ENCODE assay signal across 1 cellular context in the genomic region with DNA sequence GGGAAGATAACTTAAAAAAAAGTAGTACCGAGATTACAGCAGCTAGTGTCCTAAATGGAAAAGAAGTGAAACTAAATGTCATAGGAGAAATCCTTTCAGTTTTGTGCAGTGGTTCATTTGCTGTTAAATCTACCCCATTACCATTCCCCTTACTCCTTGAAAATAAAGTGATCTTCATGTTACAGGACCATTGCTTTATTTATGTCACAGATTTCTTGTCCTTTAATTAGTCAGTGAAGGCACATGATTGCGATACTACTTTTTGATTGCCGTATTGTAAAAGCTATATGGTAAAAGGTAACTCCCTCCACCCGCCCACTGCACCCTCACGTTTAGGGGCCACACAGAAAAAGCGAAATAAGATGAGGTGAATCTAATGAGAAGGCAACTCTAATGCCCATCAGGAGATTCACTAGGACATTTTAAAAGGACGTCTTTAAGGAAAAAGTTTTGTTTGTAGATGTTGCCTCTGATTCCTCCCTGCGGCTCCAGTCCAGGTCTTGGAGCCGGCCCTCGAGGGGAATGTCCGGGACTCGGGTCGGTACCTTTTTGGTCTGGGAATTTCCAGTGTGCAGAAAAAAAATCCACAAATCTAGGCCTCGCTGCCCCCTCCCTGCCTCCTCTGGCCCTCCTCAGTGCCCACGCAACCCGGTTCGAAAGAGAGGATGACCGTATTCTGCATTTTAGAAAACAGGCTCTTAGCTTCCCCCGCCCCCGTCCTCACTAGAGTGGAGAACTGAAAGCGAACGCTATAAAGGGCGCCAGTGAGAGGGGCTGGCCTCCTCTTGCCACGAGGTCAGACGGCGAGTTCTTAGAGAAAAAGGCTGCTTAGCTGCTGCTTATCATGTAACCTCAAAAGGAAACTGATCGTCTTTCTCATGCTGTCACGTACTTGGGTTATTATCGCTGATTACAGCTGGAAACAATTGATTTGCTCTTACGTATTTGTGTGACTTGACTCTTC.
TF ChIP-seq lines count a peak whose summit lies in the region.

No MANE protein-coding gene starts in this region.

TF ChIP-seq in K562, 482 proteins besides CTCF, POLR2A, EP300 and RAD21 (continued from another document and continues in another):
- TF ChIP-seq, protein P1, sequence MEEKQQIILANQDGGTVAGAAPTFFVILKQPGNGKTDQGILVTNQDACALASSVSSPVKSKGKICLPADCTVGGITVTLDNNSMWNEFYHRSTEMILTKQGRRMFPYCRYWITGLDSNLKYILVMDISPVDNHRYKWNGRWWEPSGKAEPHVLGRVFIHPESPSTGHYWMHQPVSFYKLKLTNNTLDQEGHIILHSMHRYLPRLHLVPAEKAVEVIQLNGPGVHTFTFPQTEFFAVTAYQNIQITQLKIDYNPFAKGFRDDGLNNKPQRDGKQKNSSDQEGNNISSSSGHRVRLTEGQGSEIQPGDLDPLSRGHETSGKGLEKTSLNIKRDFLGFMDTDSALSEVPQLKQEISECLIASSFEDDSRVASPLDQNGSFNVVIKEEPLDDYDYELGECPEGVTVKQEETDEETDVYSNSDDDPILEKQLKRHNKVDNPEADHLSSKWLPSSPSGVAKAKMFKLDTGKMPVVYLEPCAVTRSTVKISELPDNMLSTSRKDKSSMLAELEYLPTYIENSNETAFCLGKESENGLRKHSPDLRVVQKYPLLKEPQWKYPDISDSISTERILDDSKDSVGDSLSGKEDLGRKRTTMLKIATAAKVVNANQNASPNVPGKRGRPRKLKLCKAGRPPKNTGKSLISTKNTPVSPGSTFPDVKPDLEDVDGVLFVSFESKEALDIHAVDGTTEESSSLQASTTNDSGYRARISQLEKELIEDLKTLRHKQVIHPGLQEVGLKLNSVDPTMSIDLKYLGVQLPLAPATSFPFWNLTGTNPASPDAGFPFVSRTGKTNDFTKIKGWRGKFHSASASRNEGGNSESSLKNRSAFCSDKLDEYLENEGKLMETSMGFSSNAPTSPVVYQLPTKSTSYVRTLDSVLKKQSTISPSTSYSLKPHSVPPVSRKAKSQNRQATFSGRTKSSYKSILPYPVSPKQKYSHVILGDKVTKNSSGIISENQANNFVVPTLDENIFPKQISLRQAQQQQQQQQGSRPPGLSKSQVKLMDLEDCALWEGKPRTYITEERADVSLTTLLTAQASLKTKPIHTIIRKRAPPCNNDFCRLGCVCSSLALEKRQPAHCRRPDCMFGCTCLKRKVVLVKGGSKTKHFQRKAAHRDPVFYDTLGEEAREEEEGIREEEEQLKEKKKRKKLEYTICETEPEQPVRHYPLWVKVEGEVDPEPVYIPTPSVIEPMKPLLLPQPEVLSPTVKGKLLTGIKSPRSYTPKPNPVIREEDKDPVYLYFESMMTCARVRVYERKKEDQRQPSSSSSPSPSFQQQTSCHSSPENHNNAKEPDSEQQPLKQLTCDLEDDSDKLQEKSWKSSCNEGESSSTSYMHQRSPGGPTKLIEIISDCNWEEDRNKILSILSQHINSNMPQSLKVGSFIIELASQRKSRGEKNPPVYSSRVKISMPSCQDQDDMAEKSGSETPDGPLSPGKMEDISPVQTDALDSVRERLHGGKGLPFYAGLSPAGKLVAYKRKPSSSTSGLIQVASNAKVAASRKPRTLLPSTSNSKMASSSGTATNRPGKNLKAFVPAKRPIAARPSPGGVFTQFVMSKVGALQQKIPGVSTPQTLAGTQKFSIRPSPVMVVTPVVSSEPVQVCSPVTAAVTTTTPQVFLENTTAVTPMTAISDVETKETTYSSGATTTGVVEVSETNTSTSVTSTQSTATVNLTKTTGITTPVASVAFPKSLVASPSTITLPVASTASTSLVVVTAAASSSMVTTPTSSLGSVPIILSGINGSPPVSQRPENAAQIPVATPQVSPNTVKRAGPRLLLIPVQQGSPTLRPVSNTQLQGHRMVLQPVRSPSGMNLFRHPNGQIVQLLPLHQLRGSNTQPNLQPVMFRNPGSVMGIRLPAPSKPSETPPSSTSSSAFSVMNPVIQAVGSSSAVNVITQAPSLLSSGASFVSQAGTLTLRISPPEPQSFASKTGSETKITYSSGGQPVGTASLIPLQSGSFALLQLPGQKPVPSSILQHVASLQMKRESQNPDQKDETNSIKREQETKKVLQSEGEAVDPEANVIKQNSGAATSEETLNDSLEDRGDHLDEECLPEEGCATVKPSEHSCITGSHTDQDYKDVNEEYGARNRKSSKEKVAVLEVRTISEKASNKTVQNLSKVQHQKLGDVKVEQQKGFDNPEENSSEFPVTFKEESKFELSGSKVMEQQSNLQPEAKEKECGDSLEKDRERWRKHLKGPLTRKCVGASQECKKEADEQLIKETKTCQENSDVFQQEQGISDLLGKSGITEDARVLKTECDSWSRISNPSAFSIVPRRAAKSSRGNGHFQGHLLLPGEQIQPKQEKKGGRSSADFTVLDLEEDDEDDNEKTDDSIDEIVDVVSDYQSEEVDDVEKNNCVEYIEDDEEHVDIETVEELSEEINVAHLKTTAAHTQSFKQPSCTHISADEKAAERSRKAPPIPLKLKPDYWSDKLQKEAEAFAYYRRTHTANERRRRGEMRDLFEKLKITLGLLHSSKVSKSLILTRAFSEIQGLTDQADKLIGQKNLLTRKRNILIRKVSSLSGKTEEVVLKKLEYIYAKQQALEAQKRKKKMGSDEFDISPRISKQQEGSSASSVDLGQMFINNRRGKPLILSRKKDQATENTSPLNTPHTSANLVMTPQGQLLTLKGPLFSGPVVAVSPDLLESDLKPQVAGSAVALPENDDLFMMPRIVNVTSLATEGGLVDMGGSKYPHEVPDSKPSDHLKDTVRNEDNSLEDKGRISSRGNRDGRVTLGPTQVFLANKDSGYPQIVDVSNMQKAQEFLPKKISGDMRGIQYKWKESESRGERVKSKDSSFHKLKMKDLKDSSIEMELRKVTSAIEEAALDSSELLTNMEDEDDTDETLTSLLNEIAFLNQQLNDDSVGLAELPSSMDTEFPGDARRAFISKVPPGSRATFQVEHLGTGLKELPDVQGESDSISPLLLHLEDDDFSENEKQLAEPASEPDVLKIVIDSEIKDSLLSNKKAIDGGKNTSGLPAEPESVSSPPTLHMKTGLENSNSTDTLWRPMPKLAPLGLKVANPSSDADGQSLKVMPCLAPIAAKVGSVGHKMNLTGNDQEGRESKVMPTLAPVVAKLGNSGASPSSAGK (IDR thresholded peaks at IDR 0.05) = peak; percentile 86
- TF ChIP-seq PHF20 (IDR thresholded peaks at IDR 0.05; ENCODE audit: partially characterized antibody) = no peak
- TF ChIP-seq MAFF (IDR thresholded peaks at IDR 0.05; ENCODE audit: low read length) = no peak
- TF ChIP-seq ZNF146 (CRISPR knock-in tag; IDR thresholded peaks at IDR 0.05; ENCODE audit: unreplicated experiment) = no peak
- TF ChIP-seq EZH2 (IDR thresholded peaks at IDR 0.05; ENCODE audit: borderline replicate concordance, low read depth, low read length) = no peak
- TF ChIP-seq, protein P2, sequence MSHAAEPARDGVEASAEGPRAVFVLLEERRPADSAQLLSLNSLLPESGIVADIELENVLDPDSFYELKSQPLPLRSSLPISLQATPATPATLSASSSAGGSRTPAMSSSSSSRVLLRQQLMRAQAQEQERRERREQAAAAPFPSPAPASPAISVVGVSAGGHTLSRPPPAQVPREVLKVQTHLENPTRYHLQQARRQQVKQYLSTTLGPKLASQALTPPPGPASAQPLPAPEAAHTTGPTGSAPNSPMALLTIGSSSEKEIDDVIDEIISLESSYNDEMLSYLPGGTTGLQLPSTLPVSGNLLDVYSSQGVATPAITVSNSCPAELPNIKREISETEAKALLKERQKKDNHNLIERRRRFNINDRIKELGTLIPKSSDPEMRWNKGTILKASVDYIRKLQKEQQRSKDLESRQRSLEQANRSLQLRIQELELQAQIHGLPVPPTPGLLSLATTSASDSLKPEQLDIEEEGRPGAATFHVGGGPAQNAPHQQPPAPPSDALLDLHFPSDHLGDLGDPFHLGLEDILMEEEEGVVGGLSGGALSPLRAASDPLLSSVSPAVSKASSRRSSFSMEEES (CRISPR knock-in tag; IDR thresholded peaks at IDR 0.05) = no peak
- TF ChIP-seq TAF9B (IDR thresholded peaks at IDR 0.05; ENCODE audit: partially characterized antibody) = no peak
- TF ChIP-seq POLR2G (IDR thresholded peaks at IDR 0.05; ENCODE audit: low read depth, low read length) = no peak
- TF ChIP-seq, protein P3, sequence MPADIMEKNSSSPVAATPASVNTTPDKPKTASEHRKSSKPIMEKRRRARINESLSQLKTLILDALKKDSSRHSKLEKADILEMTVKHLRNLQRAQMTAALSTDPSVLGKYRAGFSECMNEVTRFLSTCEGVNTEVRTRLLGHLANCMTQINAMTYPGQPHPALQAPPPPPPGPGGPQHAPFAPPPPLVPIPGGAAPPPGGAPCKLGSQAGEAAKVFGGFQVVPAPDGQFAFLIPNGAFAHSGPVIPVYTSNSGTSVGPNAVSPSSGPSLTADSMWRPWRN (IDR thresholded peaks at IDR 0.05; ENCODE audit: low read depth) = no peak
- no peak for TF ChIP-seq CEBPG (CRISPR knock-in tag; IDR thresholded peaks at IDR 0.05)
- TF ChIP-seq CEBPG (tag; conservative IDR thresholded peaks at IDR 0.05 in 1 of 2, IDR thresholded peaks at IDR 0.05 in 1 of 2) = no peak
- TF ChIP-seq SNIP1 (IDR thresholded peaks at IDR 0.05; ENCODE audit: low read depth) = no peak
- TF ChIP-seq, protein P4, sequence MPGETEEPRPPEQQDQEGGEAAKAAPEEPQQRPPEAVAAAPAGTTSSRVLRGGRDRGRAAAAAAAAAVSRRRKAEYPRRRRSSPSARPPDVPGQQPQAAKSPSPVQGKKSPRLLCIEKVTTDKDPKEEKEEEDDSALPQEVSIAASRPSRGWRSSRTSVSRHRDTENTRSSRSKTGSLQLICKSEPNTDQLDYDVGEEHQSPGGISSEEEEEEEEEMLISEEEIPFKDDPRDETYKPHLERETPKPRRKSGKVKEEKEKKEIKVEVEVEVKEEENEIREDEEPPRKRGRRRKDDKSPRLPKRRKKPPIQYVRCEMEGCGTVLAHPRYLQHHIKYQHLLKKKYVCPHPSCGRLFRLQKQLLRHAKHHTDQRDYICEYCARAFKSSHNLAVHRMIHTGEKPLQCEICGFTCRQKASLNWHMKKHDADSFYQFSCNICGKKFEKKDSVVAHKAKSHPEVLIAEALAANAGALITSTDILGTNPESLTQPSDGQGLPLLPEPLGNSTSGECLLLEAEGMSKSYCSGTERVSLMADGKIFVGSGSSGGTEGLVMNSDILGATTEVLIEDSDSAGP (CRISPR knock-in tag; IDR thresholded peaks at IDR 0.05) = no peak
- TF ChIP-seq GTF2E2 (tag; IDR thresholded peaks at IDR 0.05) = no peak
- TF ChIP-seq ZNF77 (CRISPR knock-in tag; IDR thresholded peaks at IDR 0.05) = no peak
- TF ChIP-seq BRD9 (IDR thresholded peaks at IDR 0.05; ENCODE audit: low read depth, partially characterized antibody) = no peak
- TF ChIP-seq ZSCAN29 (IDR thresholded peaks at IDR 0.05) = no peak
- TF ChIP-seq MCM3 (IDR thresholded peaks at IDR 0.05) = no peak
- no peak for TF ChIP-seq KAT2B (IDR thresholded peaks at IDR 0.05; ENCODE audit: low read depth, low read length)
- no peak for TF ChIP-seq ZNF408 (CRISPR knock-in tag; IDR thresholded peaks at IDR 0.05; ENCODE audit: low read depth)
- no peak for TF ChIP-seq ZBTB8A (IDR thresholded peaks at IDR 0.05; ENCODE audit: partially characterized antibody)
- TF ChIP-seq, protein P5, sequence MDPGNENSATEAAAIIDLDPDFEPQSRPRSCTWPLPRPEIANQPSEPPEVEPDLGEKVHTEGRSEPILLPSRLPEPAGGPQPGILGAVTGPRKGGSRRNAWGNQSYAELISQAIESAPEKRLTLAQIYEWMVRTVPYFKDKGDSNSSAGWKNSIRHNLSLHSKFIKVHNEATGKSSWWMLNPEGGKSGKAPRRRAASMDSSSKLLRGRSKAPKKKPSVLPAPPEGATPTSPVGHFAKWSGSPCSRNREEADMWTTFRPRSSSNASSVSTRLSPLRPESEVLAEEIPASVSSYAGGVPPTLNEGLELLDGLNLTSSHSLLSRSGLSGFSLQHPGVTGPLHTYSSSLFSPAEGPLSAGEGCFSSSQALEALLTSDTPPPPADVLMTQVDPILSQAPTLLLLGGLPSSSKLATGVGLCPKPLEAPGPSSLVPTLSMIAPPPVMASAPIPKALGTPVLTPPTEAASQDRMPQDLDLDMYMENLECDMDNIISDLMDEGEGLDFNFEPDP (CRISPR knock-in tag; IDR thresholded peaks at IDR 0.05) = no peak
- TF ChIP-seq MECOM (CRISPR knock-in tag; IDR thresholded peaks at IDR 0.05) = no peak
- TF ChIP-seq ZSCAN32 (CRISPR knock-in tag; IDR thresholded peaks at IDR 0.05) = no peak
- peak in 1 of 2 experiments; percentile 12; a peak in 1 of 4 replicates for TF ChIP-seq KDM1A (IDR thresholded peaks at IDR 0.05)
- TF ChIP-seq KLF13 (tag; IDR thresholded peaks at IDR 0.05; ENCODE audit: borderline replicate concordance, low read depth) = no peak
- TF ChIP-seq SMARCC2 (IDR thresholded peaks at IDR 0.05; ENCODE audit: low read depth) = no peak
- TF ChIP-seq FOXA1 (IDR thresholded peaks at IDR 0.05; ENCODE audit: borderline replicate concordance) = no peak
- TF ChIP-seq BCOR (IDR thresholded peaks at IDR 0.05) = 0 out of 2 replicates have a peak, but pooled peaks have one; percentile 16
- TF ChIP-seq KDM5B (IDR thresholded peaks at IDR 0.05; ENCODE audit: insufficient replicate concordance, low read depth, low read length) = peak; percentile 28
- TF ChIP-seq, protein P6, sequence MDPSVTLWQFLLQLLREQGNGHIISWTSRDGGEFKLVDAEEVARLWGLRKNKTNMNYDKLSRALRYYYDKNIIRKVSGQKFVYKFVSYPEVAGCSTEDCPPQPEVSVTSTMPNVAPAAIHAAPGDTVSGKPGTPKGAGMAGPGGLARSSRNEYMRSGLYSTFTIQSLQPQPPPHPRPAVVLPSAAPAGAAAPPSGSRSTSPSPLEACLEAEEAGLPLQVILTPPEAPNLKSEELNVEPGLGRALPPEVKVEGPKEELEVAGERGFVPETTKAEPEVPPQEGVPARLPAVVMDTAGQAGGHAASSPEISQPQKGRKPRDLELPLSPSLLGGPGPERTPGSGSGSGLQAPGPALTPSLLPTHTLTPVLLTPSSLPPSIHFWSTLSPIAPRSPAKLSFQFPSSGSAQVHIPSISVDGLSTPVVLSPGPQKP (CRISPR knock-in tag; IDR thresholded peaks at IDR 0.05) = no peak
- TF ChIP-seq KLF10 (CRISPR knock-in tag; IDR thresholded peaks at IDR 0.05) = no peak
- no peak for TF ChIP-seq ZNF76 (CRISPR knock-in tag; IDR thresholded peaks at IDR 0.05; ENCODE audit: borderline replicate concordance)
- TF ChIP-seq ZNF764 (CRISPR knock-in tag; IDR thresholded peaks at IDR 0.05; ENCODE audit: low read depth) = no peak
- TF ChIP-seq ZNF174 (CRISPR knock-in tag; IDR thresholded peaks at IDR 0.05) = no peak
- TF ChIP-seq ESRRA (IDR thresholded peaks at IDR 0.05; ENCODE audit: borderline replicate concordance, low read depth) = 0 out of 2 replicates have a peak, but pooled peaks have one; percentile 10
- TF ChIP-seq, protein P7, sequence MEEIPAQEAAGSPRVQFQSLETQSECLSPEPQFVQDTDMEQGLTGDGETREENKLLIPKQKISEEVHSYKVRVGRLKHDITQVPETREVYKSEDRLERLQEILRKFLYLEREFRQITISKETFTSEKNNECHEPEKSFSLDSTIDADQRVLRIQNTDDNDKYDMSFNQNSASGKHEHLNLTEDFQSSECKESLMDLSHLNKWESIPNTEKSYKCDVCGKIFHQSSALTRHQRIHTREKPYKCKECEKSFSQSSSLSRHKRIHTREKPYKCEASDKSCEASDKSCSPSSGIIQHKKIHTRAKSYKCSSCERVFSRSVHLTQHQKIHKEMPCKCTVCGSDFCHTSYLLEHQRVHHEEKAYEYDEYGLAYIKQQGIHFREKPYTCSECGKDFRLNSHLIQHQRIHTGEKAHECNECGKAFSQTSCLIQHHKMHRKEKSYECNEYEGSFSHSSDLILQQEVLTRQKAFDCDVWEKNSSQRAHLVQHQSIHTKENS (CRISPR knock-in tag; IDR thresholded peaks at IDR 0.05) = no peak
- TF ChIP-seq HIVEP1 (CRISPR knock-in tag; IDR thresholded peaks at IDR 0.05) = no peak
- TF ChIP-seq ARNT (IDR thresholded peaks at IDR 0.05) = 0 out of 4 replicates have a peak, but pooled peaks of 1 of the 2 experiments have one; percentile 58
- TF ChIP-seq PML (IDR thresholded peaks at IDR 0.05; ENCODE audit: low read length) = no peak
- no peak for TF ChIP-seq ADNP (tag; IDR thresholded peaks at IDR 0.05)
- TF ChIP-seq PHTF2 (CRISPR knock-in tag; IDR thresholded peaks at IDR 0.05) = no peak
- TF ChIP-seq HOXB6 (CRISPR knock-in tag; IDR thresholded peaks at IDR 0.05; ENCODE audit: borderline replicate concordance) = no peak
